ENCODE assay signal across 18 cellular contexts in genomic region chr9:84990850-84991505, GRCh38.
"Had no signal": no experiment of that assay in that cellular context is flagged by ENCODE, and none has a peak within 500 bp of the region (broad histone marks: within the 10 kb centered on the region; RNA-seq: fewer than 3 reads in every experiment).

No MANE protein-coding gene starts in this region.

- H3K27ac ChIP-seq: brain microvascular endothelial cell, foreskin keratinocyte, lower lobe of right lung, parathyroid adenoma, sigmoid colon, tibial artery, uterus had no signal

- H3K4me1 Mint-ChIP-seq: activated B cell treated with CpG ODN at 0.5 μM for 24 hours; activated CD4-positive, alpha-beta T cell treated with anti-CD3 and anti-CD28 coated beads, Interleukin-2, amount 10 ng/mL, durations not matched to agents 24 days and 14 days; stimulated activated effector memory CD8-positive, alpha-beta T cell treated with anti-CD3 and anti-CD28 coated beads, Interleukin-12 subunit alpha, Interleukin-12 subunit beta, amount 100 ng/mL, for 72 hours had no signal

- H3K36me3 ChIP-seq: brain microvascular endothelial cell, lower lobe of right lung, sigmoid colon, tibial artery, uterus had no signal

- H3K27me3 Mint-ChIP-seq: activated B cell treated with CpG ODN at 0.5 μM for 24 hours had no signal

- H3K27me3 ChIP-seq: brain microvascular endothelial cell, foreskin keratinocyte, sigmoid colon, tibial artery, uterus had no signal

- H3K4me1 ChIP-seq: foreskin keratinocyte, lower lobe of right lung, parathyroid adenoma, sigmoid colon, tibial artery, uterus had no signal

- H3K36me3 Mint-ChIP-seq: activated naive CD4-positive, alpha-beta T cell treated with anti-CD3 and anti-CD28 coated beads, Interleukin-2, amount 50 U/mL, for 72 hours; mesothelial cell of epicardium; stimulated activated effector memory CD8-positive, alpha-beta T cell treated with anti-CD3 and anti-CD28 coated beads, Interleukin-12 subunit alpha, Interleukin-12 subunit beta, amount 100 ng/mL, for 72 hours had no signal

- H3K9me3 ChIP-seq: lower lobe of right lung, sigmoid colon, tibial artery, uterus had no signal

- H3K4me3 Mint-ChIP-seq: activated B cell treated with CpG ODN at 0.5 μM for 24 hours; activated CD4-positive, alpha-beta T cell treated with anti-CD3 and anti-CD28 coated beads, Interleukin-2, amount 10 ng/mL, durations not matched to agents 24 days and 14 days; activated CD8-positive, alpha-beta T cell treated with anti-CD3 and anti-CD28 coated beads, Interleukin-2, amount 10 ng/mL, durations not matched to agents 7 days and 5 days; activated T-cell treated with anti-CD3 and anti-CD28 coated beads, Interleukin-2, amount 50 U/mL, for 72 hours; mesothelial cell of epicardium; stimulated activated effector memory CD8-positive, alpha-beta T cell treated with anti-CD3 and anti-CD28 coated beads, Interleukin-12 subunit alpha, Interleukin-12 subunit beta, amount 100 ng/mL, for 72 hours had no signal

- ATAC-seq: activated CD8-positive, alpha-beta T cell treated with anti-CD3 and anti-CD28 coated beads, Interleukin-2, amount 10 ng/mL, durations not matched to agents 7 days and 5 days; activated naive CD4-positive, alpha-beta T cell treated with anti-CD3 and anti-CD28 coated beads, Interleukin-2, amount 50 U/mL, for 72 hours; activated T-cell treated with anti-CD3 and anti-CD28 coated beads, Interleukin-2, amount 50 U/mL, for 72 hours; foreskin keratinocyte; lower lobe of right lung; stimulated activated effector memory CD8-positive, alpha-beta T cell treated with anti-CD3 and anti-CD28 coated beads, Interleukin-12 subunit alpha, Interleukin-12 subunit beta, amount 100 ng/mL, for 72 hours had no signal

- H3K27ac Mint-ChIP-seq: activated B cell treated with CpG ODN at 0.5 μM for 24 hours; activated CD4-positive, alpha-beta T cell treated with anti-CD3 and anti-CD28 coated beads, Interleukin-2, amount 10 ng/mL, durations not matched to agents 24 days and 14 days; activated CD8-positive, alpha-beta T cell treated with anti-CD3 and anti-CD28 coated beads, Interleukin-2, amount 10 ng/mL, durations not matched to agents 7 days and 5 days; activated naive CD4-positive, alpha-beta T cell treated with anti-CD3 and anti-CD28 coated beads, Interleukin-2, amount 50 U/mL, for 72 hours; activated T-cell treated with anti-CD3 and anti-CD28 coated beads, Interleukin-2, amount 50 U/mL, for 72 hours; mesothelial cell of epicardium; stimulated activated effector memory CD8-positive, alpha-beta T cell treated with anti-CD3 and anti-CD28 coated beads, Interleukin-12 subunit alpha, Interleukin-12 subunit beta, amount 100 ng/mL, for 72 hours had no signal

- H3K79me2 ChIP-seq: parathyroid adenoma had no signal

- DNase-seq: activated B cell treated with CpG ODN at 0.5 μM for 24 hours; activated CD4-positive, alpha-beta T cell treated with anti-CD3 and anti-CD28 coated beads, Interleukin-2, amount 10 ng/mL, durations not matched to agents 24 days and 14 days; activated CD8-positive, alpha-beta memory T cell treated with anti-CD3 and anti-CD28 coated beads, Interleukin-2, amount 50 U/mL, for 4 hours; activated CD8-positive, alpha-beta T cell treated with anti-CD3 and anti-CD28 coated beads, Interleukin-2, amount 10 ng/mL, durations not matched to agents 7 days and 5 days; activated gamma-delta T cell; activated T-cell treated with anti-CD3 and anti-CD28 coated beads, Interleukin-2, amount 50 U/mL, for 72 hours; amniotic stem cell; brain microvascular endothelial cell; lower lobe of right lung; sigmoid colon; stimulated activated CD4-positive, alpha-beta T cell treated with anti-CD3 and anti-CD28 coated beads, Interleukin-1b, Interleukin-23, amount 100 ng/mL, for 48 hours; tibial artery; uterus had no signal

- H2AFZ ChIP-seq: parathyroid adenoma had no signal

- H3K4me3 ChIP-seq: lower lobe of right lung, sigmoid colon, tibial artery, uterus had no signal

- H3K9me3 Mint-ChIP-seq: activated B cell treated with CpG ODN at 0.5 μM for 24 hours; activated CD4-positive, alpha-beta T cell treated with anti-CD3 and anti-CD28 coated beads, Interleukin-2, amount 10 ng/mL, durations not matched to agents 24 days and 14 days; activated naive CD4-positive, alpha-beta T cell treated with anti-CD3 and anti-CD28 coated beads, Interleukin-2, amount 50 U/mL, for 72 hours; activated T-cell treated with anti-CD3 and anti-CD28 coated beads, Interleukin-2, amount 50 U/mL, for 72 hours; mesothelial cell of epicardium; stimulated activated effector memory CD8-positive, alpha-beta T cell treated with anti-CD3 and anti-CD28 coated beads, Interleukin-12 subunit alpha, Interleukin-12 subunit beta, amount 100 ng/mL, for 72 hours had no signal
